12 cellular contexts compared by ENCODE assay signal in the genomic region with DNA sequence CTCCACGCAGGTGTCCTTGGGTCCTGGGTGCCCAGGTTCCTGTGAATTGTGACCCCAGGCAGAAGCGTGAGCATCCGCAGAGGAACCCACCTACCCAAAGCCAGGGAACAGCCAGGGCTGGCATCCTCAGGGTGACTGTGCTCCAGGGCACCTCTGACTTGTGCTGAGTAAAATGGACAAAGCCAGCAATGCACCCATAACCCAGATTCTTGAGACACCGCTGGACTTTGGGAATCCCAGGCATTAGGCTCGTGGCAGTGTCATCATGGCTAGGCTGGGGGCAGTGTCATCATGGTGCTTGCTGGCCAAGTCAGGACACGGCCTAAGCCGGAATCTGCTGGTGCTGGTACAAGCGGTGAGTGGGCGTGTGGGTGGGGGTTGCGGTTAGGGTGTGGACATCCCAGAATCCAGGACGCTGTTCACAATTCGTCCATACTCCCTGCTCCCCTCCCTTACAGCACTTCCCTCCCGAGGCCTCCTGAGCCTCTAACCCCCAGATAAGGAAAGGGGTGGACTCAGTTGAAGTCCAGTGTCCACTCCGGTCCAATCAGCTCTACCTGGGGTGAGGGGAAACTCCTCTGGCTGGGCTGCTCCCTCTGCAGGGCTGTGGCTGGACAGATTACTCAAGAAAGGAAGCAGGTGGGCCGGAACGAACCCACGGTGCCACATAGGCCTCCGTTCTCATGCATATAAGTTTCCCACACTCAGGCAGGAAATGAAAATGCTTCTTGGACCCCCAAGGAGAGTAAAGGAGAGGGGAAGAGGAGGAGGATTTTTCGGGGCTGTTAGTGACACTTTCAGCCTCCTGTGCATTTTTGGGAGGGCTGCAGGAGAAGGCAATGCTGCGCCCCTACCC.
A peak's percentile ranks its signal among the peaks of the same experiment; 100 is the strongest.
DNase-seq lines count a peak whose midpoint lies in the region; ATAC-seq and TF ChIP-seq lines count a peak whose summit lies in the region.
"Had no signal": no experiment of that assay in that cellular context is flagged by ENCODE, and none has a peak within 500 bp of the region (broad histone marks: within the 10 kb centered on the region; RNA-seq: fewer than 3 reads in every experiment).

No MANE protein-coding gene starts in this region.

- no peaks in the 10 kb centered on the region for H3K9me3 Mint-ChIP-seq in endothelial cell (ENCODE audit: unreplicated experiment)
- no peaks in the 10 kb centered on the region for H3K9me3 Mint-ChIP-seq in natural killer cell treated with Interleukin-12 subunit alpha and Interleukin-12 subunit beta and Interleukin-15 and Interleukin-18, amount 100 ng/mL, for 72 hours

- no peak for ATAC-seq in natural killer cell treated with Interleukin-12 subunit alpha and Interleukin-12 subunit beta and Interleukin-15 and Interleukin-18, amount 100 ng/mL, for 72 hours

- H3K9me3 ChIP-seq in ES-I3 (ENCODE audit: control insufficient read depth, insufficient read depth, low read length): no peaks in the 10 kb centered on the region; the same call in 1 of the 2 replicates
- H3K9me3 ChIP-seq: right atrium auricular region, upper lobe of left lung had no signal

- H3K9ac ChIP-seq in ES-I3 (ENCODE audit: low read depth, low read length): peak overlapping the region; percentile 58; the same call in 1 of the 2 replicates

- DNase-seq in NCI-H226 (peak; percentile 100), endothelial cell (ENCODE audit: low spot score) (peak; percentile 36), NCI-H1105 (lab: John Stamatoyannopoulos, UW) (no peak), GM19238 (ENCODE audit: insufficient read length, low spot score) (no peak), NCI-H1694 (lab: John Stamatoyannopoulos, UW) (no peak), T-helper 9 cell (no peak)
- DNase-seq in natural killer cell treated with Interleukin-12 subunit alpha and Interleukin-12 subunit beta and Interleukin-15 and Interleukin-18, amount 100 ng/mL, for 72 hours (ENCODE audit: low spot score): no peak
- DNase-seq: activated CD4-positive, alpha-beta T cell treated with anti-CD3 and anti-CD28 coated beads for 4 hours; NCI-H187 treated with DMSO at 0.1 percent for 48 hours had no signal

- peak overlapping the region; percentile 59 for H3K4me3 Mint-ChIP-seq in endothelial cell (ENCODE audit: unreplicated experiment)
- H3K4me3 Mint-ChIP-seq in natural killer cell treated with Interleukin-12 subunit alpha and Interleukin-12 subunit beta and Interleukin-15 and Interleukin-18, amount 100 ng/mL, for 72 hours: peak overlapping the region; percentile 55

- peaks cover 13% of the 10 kb centered on the region; the same call in 1 of the 2 replicates for H3K4me1 ChIP-seq in ES-I3 (ENCODE audit: insufficient read depth, low read length)

- H3K36me3 ChIP-seq in ES-I3 (ENCODE audit: insufficient read depth, low read length): no peaks in the 10 kb centered on the region
- H3K36me3 ChIP-seq: right atrium auricular region, upper lobe of left lung had no signal

- H3K36me3 Mint-ChIP-seq in endothelial cell (ENCODE audit: low read depth, unreplicated experiment): no peaks in the 10 kb centered on the region
- no peaks in the 10 kb centered on the region for H3K36me3 Mint-ChIP-seq in natural killer cell treated with Interleukin-12 subunit alpha and Interleukin-12 subunit beta and Interleukin-15 and Interleukin-18, amount 100 ng/mL, for 72 hours

- H3K27me3 Mint-ChIP-seq in endothelial cell (ENCODE audit: unreplicated experiment): peaks cover 17% of the 10 kb centered on the region
- peaks cover 23% of the 10 kb centered on the region in 2 donors for H3K27me3 Mint-ChIP-seq in natural killer cell treated with Interleukin-12 subunit alpha and Interleukin-12 subunit beta and Interleukin-15 and Interleukin-18, amount 100 ng/mL, for 72 hours

- H3K4me1 Mint-ChIP-seq in endothelial cell (ENCODE audit: unreplicated experiment): peaks cover 20% of the 10 kb centered on the region
- H3K4me1 Mint-ChIP-seq in natural killer cell treated with Interleukin-12 subunit alpha and Interleukin-12 subunit beta and Interleukin-15 and Interleukin-18, amount 100 ng/mL, for 72 hours (ENCODE audit: low read depth in 2 of 2): peaks cover 13 to 16% of the 10 kb centered on the region in 2 donors

- no peak for TF ChIP-seq CTCF in endothelial cell (IDR thresholded peaks at IDR 0.05; ENCODE audit: unreplicated experiment)

- H3K27ac Mint-ChIP-seq in endothelial cell (ENCODE audit: unreplicated experiment): no peak overlapping the region
- peak overlapping the region; percentile 7 to 13 for H3K27ac Mint-ChIP-seq in natural killer cell treated with Interleukin-12 subunit alpha and Interleukin-12 subunit beta and Interleukin-15 and Interleukin-18, amount 100 ng/mL, for 72 hours

Comparison
In these comparisons a context has a peak if more than half of its experiments do, and no peak if none do; other contexts are left out.
1. DNase-seq: peak in NCI-H226 (single experiment) and endothelial cell (single experiment); none in natural killer cell treated with Interleukin-12 subunit alpha and Interleukin-12 subunit beta and Interleukin-15 and Interleukin-18, amount 100 ng/mL, for 72 hours (single experiment), NCI-H1105 (single experiment), GM19238 (single experiment), NCI-H1694 (single experiment) and T-helper 9 cell (single experiment).